Comparison of ENCODE assay signal across 12 cellular contexts in the genomic region with DNA sequence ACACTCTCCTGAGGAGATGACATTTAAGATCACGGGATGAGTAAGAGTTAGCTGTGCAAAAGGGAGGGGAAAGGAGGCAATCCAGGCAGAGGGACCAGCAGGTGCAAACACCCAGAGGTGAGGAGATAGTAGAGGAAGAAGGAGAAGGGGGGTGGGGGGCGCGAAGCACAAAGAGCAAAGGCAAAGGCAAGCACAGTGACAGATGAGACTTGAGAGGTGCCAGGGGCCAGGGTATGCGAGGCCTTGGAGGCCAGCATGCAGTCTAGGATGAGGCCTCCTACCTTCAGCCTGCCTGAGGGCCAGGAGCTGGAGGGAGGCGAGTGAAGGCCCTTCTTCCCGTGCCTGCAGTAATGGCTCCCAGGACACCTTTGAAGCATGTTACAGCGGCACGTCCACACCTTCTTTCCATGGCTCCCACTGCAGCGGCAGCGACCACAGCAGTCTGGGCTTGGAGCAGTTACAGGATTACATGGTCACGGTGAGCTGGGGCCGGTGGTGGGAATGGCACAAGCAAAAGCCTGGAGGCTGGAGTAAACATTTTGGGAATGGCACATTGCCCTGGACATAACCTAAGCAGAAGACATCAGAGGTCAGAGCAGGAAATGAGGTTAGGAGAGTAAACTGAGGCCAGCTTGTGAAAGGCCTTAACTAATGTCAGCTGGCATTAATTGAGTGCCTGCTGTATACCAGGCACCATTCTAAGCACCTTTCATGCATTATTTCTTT. TPM values are rescaled to one million over a fixed set of nuclear protein-coding genes. Genes with fewer than 3 reads are reported as not detected.
DNase-seq lines count a peak whose midpoint lies in the region; ATAC-seq and TF ChIP-seq lines count a peak whose summit lies in the region.
"Had no signal": no experiment of that assay in that cellular context is flagged by ENCODE, and none has a peak within 500 bp of the region (broad histone marks: within the 10 kb centered on the region; RNA-seq: fewer than 3 reads in every experiment).

No MANE protein-coding gene starts in this region.

- ATAC-seq in sciatic nerve, result peak; percentile 12
- no peak for ATAC-seq in GM21526 (IDR thresholded peaks at IDR 0.05; ENCODE audit: low FRiP score, unreplicated experiment)
- ATAC-seq in omental fat pad (ENCODE audit: low FRiP score), result no peak

- TF ChIP-seq CTCF in omental fat pad (IDR thresholded peaks at IDR 0.05), result no peak

- intact Hi-C loops in sciatic nerve (cut with DNase I), result no loop called here

- DNase-seq in NCI-H2227 (lab: John Stamatoyannopoulos, UW; ENCODE audit: unreplicated experiment), result peak; percentile 56
- DNase-seq in NCI-H2227 treated with DMSO at 0.1 percent for 48 hours (lab: John Stamatoyannopoulos, UW), result no peak
- peak; percentile 61 for DNase-seq in NCI-H526 treated with DMSO at 0.1 percent for 48 hours (lab: John Stamatoyannopoulos, UW)
- peak; percentile 86 for DNase-seq in ecto neural progenitor cell (ENCODE audit: low spot score)
- DNase-seq in sciatic nerve (ENCODE audit: low spot score), result no peak
- DNase-seq in NAMALWA (ENCODE audit: low spot score), result no peak
- DNase-seq in omental fat pad (ENCODE audit: low spot score), result no peak
- DNase-seq: activated CD4-positive, alpha-beta T cell treated with anti-CD3 and anti-CD28 coated beads, Interleukin-2, amount 50 U/mL, for 4 hours; NCI-H748 treated with DMSO at 0.1 percent for 48 hours; spleen had no signal

RNA-seq across cellular contexts. Expression of gene CCM2L, which starts 18.6 kb away (rescaled TPM):
- total RNA-seq in sciatic nerve, result 11.7 TPM
- total RNA-seq in omental fat pad, result 10 to 100 TPM in 1 of 4 donors, 1 to 10 TPM in 3; 2.4 to 41.6 (median 6.7) TPM
- total RNA-seq: fibroblast of lung had no signal

RNA-seq across cellular contexts. Expression of gene HCK, which starts 23.2 kb away (rescaled TPM):
- total RNA-seq in sciatic nerve, result 24.0 TPM
- 10 to 100 TPM; 22.4 to 68.6 (median 39.2) TPM for total RNA-seq in omental fat pad
- total RNA-seq: fibroblast of lung had no signal

Comparison
In these comparisons a context has a peak if more than half of its experiments do, and no peak if none do; other contexts are left out.
1. DNase-seq: peak in NCI-H2227 (single experiment), NCI-H526 treated with DMSO at 0.1 percent for 48 hours (single experiment) and ecto neural progenitor cell (single experiment); none in NCI-H2227 treated with DMSO at 0.1 percent for 48 hours (single experiment), sciatic nerve (single experiment), NAMALWA (single experiment) and omental fat pad (single experiment).